In genomic region chr7:90869335-90869734, GRCh38 we compare ENCODE assay signal across 26 cellular contexts.
"Had no signal": no experiment of that assay in that cellular context is flagged by ENCODE, and none has a peak within 500 bp of the region (broad histone marks: within the 10 kb centered on the region; RNA-seq: fewer than 3 reads in every experiment).

No MANE protein-coding gene starts in this region.

- H3K4me1 ChIP-seq: ascending aorta, body of pancreas had no signal

- H3K9me3 Mint-ChIP-seq: activated naive CD8-positive, alpha-beta T cell treated with anti-CD3 and anti-CD28 coated beads, Interleukin-2, amount 50 U/mL, for 24 hours; WTC11 had no signal

- H3K4me3 Mint-ChIP-seq: activated CD8-positive, alpha-beta T cell treated with anti-CD3 and anti-CD28 coated beads, Interleukin-2, amount 10 ng/mL, durations not matched to agents 7 days and 5 days; activated naive CD8-positive, alpha-beta T cell treated with anti-CD3 and anti-CD28 coated beads, Interleukin-2, amount 50 U/mL, for 24 hours; T-helper 17 cell; WTC11 had no signal

- H3K27ac ChIP-seq: ascending aorta, body of pancreas, PC-9 had no signal

- H3K36me3 Mint-ChIP-seq: activated naive CD4-positive, alpha-beta T cell treated with anti-CD3 and anti-CD28 coated beads, Interleukin-2, amount 50 U/mL, for 72 hours; WTC11 had no signal

- ATAC-seq: activated CD8-positive, alpha-beta T cell treated with anti-CD3 and anti-CD28 coated beads, Interleukin-2, amount 10 ng/mL, durations not matched to agents 7 days and 5 days; activated naive CD4-positive, alpha-beta T cell treated with anti-CD3 and anti-CD28 coated beads, Interleukin-2, amount 50 U/mL, for 72 hours; activated naive CD8-positive, alpha-beta T cell treated with anti-CD3 and anti-CD28 coated beads, Interleukin-2, amount 50 U/mL, for 24 hours; body of pancreas; T-helper 17 cell; WTC11 had no signal

- H2AFZ ChIP-seq: PC-9 had no signal

- H3K4me2 ChIP-seq: PC-9 had no signal

- H3K27me3 Mint-ChIP-seq: activated naive CD8-positive, alpha-beta T cell treated with anti-CD3 and anti-CD28 coated beads, Interleukin-2, amount 50 U/mL, for 24 hours; T-helper 17 cell had no signal

- H3K9me3 ChIP-seq: ascending aorta, body of pancreas had no signal

- FAIRE-seq: bronchial epithelial cell had no signal

- DNase-seq: activated CD4-positive, alpha-beta T cell treated with anti-CD3 and anti-CD28 coated beads for 48 hours; activated CD4-positive, alpha-beta T cell treated with anti-CD3 and anti-CD28 coated beads, Interleukin-2, amount 50 U/mL, for 4 hours; activated CD4-positive, CD25-positive, alpha-beta regulatory T cell treated with anti-CD3 and anti-CD28 coated beads, Interleukin-2, amount 50 U/mL, for 72 hours; activated CD8-positive, alpha-beta memory T cell treated with anti-CD3 and anti-CD28 coated beads, Interleukin-2, amount 50 U/mL, for 48 hours; activated CD8-positive, alpha-beta T cell treated with anti-CD3 and anti-CD28 coated beads, Interleukin-2, amount 10 ng/mL, durations not matched to agents 7 days and 5 days; activated effector memory CD4-positive, alpha-beta T cell treated with Interleukin-2 at 50 U/mL for 16 hours; activated naive CD4-positive, alpha-beta T cell treated with Interleukin-2 at 50 U/mL for 16 hours; activated naive CD8-positive, alpha-beta T cell treated with anti-CD3 and anti-CD28 coated beads, Interleukin-2, amount 50 U/mL, for 24 hours; activated T-cell treated with anti-CD3 and anti-CD28 coated beads, Interleukin-2, amount 50 U/mL, for 1 hour; amniotic stem cell; body of pancreas; central memory CD4-positive, alpha-beta T cell; NCI-H1048; NCI-H146; NCI-H187 treated with DMSO at 0.1 percent for 48 hours; NCI-H2081 treated with DMSO at 0.1 percent for 48 hours; NCI-H446; NCI-H524; PC-9; SHP77 treated with DMSO at 0.1 percent for 48 hours; T-helper 17 cell; T-helper 9 cell had no signal

- H3K27ac Mint-ChIP-seq: activated CD8-positive, alpha-beta T cell treated with anti-CD3 and anti-CD28 coated beads, Interleukin-2, amount 10 ng/mL, durations not matched to agents 7 days and 5 days; activated naive CD4-positive, alpha-beta T cell treated with anti-CD3 and anti-CD28 coated beads, Interleukin-2, amount 50 U/mL, for 72 hours; activated naive CD8-positive, alpha-beta T cell treated with anti-CD3 and anti-CD28 coated beads, Interleukin-2, amount 50 U/mL, for 24 hours; T-helper 17 cell; WTC11 had no signal

- H3K36me3 ChIP-seq: ascending aorta had no signal

- H3K4me3 ChIP-seq: ascending aorta, body of pancreas, PC-9 had no signal

- H3K4me1 Mint-ChIP-seq: activated naive CD8-positive, alpha-beta T cell treated with anti-CD3 and anti-CD28 coated beads, Interleukin-2, amount 50 U/mL, for 24 hours; T-helper 17 cell had no signal

- H3K27me3 ChIP-seq: ascending aorta, body of pancreas had no signal
